Comparison of ENCODE assay signal across 14 cellular contexts in the genomic region with DNA sequence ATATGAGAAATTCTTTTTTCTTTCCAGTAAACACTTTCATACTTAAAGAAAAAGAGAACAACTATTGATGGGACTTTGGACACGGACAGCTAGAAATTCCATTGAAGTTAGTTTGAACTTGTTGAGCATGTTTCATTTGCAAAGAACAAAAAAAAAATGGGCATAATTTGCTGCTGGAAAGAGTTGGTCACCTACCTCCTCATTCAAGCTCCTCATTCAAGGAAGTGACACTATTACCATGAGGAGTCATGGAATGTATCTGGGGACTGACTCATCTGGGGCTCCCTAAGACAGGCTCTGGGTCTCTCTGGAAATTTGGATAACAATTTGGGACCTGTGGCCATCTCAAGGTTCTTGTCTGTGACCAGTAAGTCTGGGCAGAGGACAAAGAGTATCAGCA. TPM values are rescaled to one million over a fixed set of nuclear protein-coding genes. Genes with fewer than 3 reads are reported as not detected.
DNase-seq lines count a peak whose midpoint lies in the region; ATAC-seq, FAIRE-seq and TF ChIP-seq lines count a peak whose summit lies in the region.
"Had no signal": no experiment of that assay in that cellular context is flagged by ENCODE, and none has a peak within 500 bp of the region (broad histone marks: within the 10 kb centered on the region; RNA-seq: fewer than 3 reads in every experiment).

No MANE protein-coding gene starts in this region.

- H3K4me1 ChIP-seq in DOHH2 (ENCODE audit: control insufficient read depth, low read length): peaks cover 42% of the 10 kb centered on the region
- H3K4me1 ChIP-seq in H1 (replicated peaks in 1 of 4; ENCODE audit: control insufficient read depth in 3 of 4, insufficient read depth in 4 of 4, low read length in 3 of 4): peaks cover 0 to 10% (median 6%) of the 10 kb centered on the region in 4 experiments; a peak in 5 of 7 replicates
- H3K4me1 ChIP-seq in mesendoderm (ENCODE audit: control insufficient read depth, low read depth, low read length): peaks cover 6% of the 10 kb centered on the region
- no peaks in the 10 kb centered on the region for H3K4me1 ChIP-seq in tibial nerve
- H3K4me1 ChIP-seq in vagina: no peaks in the 10 kb centered on the region

- H3K4me2 ChIP-seq in DOHH2 (ENCODE audit: low read length) (peak overlapping the region; percentile 68), H1 (ENCODE audit: insufficient read depth in 1 of 2, low read depth in 2 of 2, low read length in 2 of 2) (no peak overlapping the region), mesendoderm (ENCODE audit: low read length) (no peak overlapping the region)

- H3K27me3 ChIP-seq in DOHH2 (ENCODE audit: control insufficient read depth, low read length) (no peaks in the 10 kb centered on the region), MG63 (no peaks in the 10 kb centered on the region), H1 (replicated peaks in 1 of 4; ENCODE audit: control insufficient read depth in 3 of 4, extremely low read depth in 1 of 4, insufficient read depth in 3 of 4, low read length in 3 of 4) (no peaks in the 10 kb centered on the region), mesendoderm (ENCODE audit: insufficient read depth, low read length, poor library complexity) (no peaks in the 10 kb centered on the region), tibial nerve (no peaks in the 10 kb centered on the region), vagina (no peaks in the 10 kb centered on the region)

- H2AFZ ChIP-seq in H1 (ENCODE audit: low read length): 0 out of 2 replicates have a peak overlapping the region, but pooled peaks have one; percentile 20

- H2BK15ac ChIP-seq in H1 (ENCODE audit: low read length): no peak overlapping the region
- no peak overlapping the region for H2BK15ac ChIP-seq in mesendoderm (replicated peaks; ENCODE audit: low read depth)

- 79% methylated on average over 1 of the region's 1 CpG; no CpG with 5 or more reads in 1 of the 2 experiments for WGBS in H1 (ENCODE audit: extremely low coverage in 1 of 2, insufficient coverage in 1 of 2, insufficient read length in 1 of 2, insufficient replicate concordance in 2 of 2, low coverage in 1 of 2, low lambda C conversion rate in 2 of 2, missing lambda C conversion rate in 1 of 2), 2 experiments
- no CpG with 5 or more reads among the region's 1 CpG for WGBS in mesendoderm (ENCODE audit: extremely low coverage, insufficient coverage, low lambda C conversion rate)
- 44 to 45% methylated on average over 1 of the region's 1 CpG for WGBS in tibial nerve, 2 donors

- TF ChIP-seq RAD21 in H1 (IDR thresholded peaks at IDR 0.05 in 1 of 2, conservative IDR thresholded peaks at IDR 0.05 in 1 of 2; ENCODE audit: low read depth in 2 of 2, low read length in 2 of 2): no peak

- H3K18ac ChIP-seq in H1 (ENCODE audit: extremely low read depth, low read length) (no peak overlapping the region), mesendoderm (ENCODE audit: low read length) (no peak overlapping the region)

- ATAC-seq in stimulated activated naive CD8-positive, alpha-beta T cell treated with anti-CD3 and anti-CD28 coated beads, Interleukin-15, amount 100 ng/mL, for 72 hours: no peak

- CTCF ChIA-PET in H1 (lab: Charles Lee; ENCODE audit: partially characterized antibody): interaction anchor here (0.7 kb wide), 1 partner anchor 149 kb away, joined by 3 read pairs; no protein-coding TSS in a partner anchor

- H4K20me1 ChIP-seq in DOHH2 (ENCODE audit: control insufficient read depth, insufficient read depth, low read depth, low read length) (no peaks in the 10 kb centered on the region), H1 (replicated peaks in 1 of 2; ENCODE audit: control insufficient read depth in 1 of 2, insufficient read depth in 2 of 2, low read length in 2 of 2) (no peaks in the 10 kb centered on the region)

- H3K79me1 ChIP-seq in H1 (ENCODE audit: low read depth, low read length) (no peaks in the 10 kb centered on the region), mesendoderm (ENCODE audit: low read length) (no peaks in the 10 kb centered on the region)

- TF ChIP-seq EP300 in H1 (IDR thresholded peaks at IDR 0.05; ENCODE audit: borderline replicate concordance in 1 of 2, low read depth in 2 of 2, low read length in 2 of 2): no peak
- no peak for TF ChIP-seq EP300 in tibial nerve (IDR thresholded peaks at IDR 0.05)

- H4K8ac ChIP-seq in H1 (ENCODE audit: extremely low read depth, insufficient read depth, low read length): no peak overlapping the region
- no peak overlapping the region for H4K8ac ChIP-seq in mesendoderm (ENCODE audit: low read depth, low read length)

- no peak overlapping the region for H3K4me3 Mint-ChIP-seq in type B pancreatic cell
- no peak overlapping the region for H3K4me3 Mint-ChIP-seq in stimulated activated naive CD8-positive, alpha-beta T cell treated with anti-CD3 and anti-CD28 coated beads, Interleukin-15, amount 100 ng/mL, for 72 hours

- no peaks in the 10 kb centered on the region for H3K9me3 ChIP-seq in DOHH2 (ENCODE audit: control insufficient read depth, insufficient read depth, low read length)
- no peaks in the 10 kb centered on the region; the same call in 1 of the 2 replicates for H3K9me3 ChIP-seq in MG63
- H3K9me3 ChIP-seq in H1 (ENCODE audit: insufficient read depth in 2 of 2, low read depth in 1 of 2, low read length in 1 of 2): no peaks in the 10 kb centered on the region
- H3K9me3 ChIP-seq in tibial nerve: no peaks in the 10 kb centered on the region
- H3K9me3 ChIP-seq in vagina: no peaks in the 10 kb centered on the region

- H4K91ac ChIP-seq in H1 (replicated peaks; ENCODE audit: insufficient read length, low read length): no peak overlapping the region

- TF ChIP-seq CTCF in DOHH2 (IDR thresholded peaks at IDR 0.05; ENCODE audit: low read depth, low read length, poor library complexity, severe bottlenecking) (no peak), H1 (IDR thresholded peaks at IDR 0.05; ENCODE audit: control extremely low read depth in 1 of 3, insufficient read depth in 1 of 3, low read depth in 1 of 3, low read length in 3 of 3) (no peak), tibial nerve (IDR thresholded peaks at IDR 0.05) (no peak), type B pancreatic cell (conservative IDR thresholded peaks at IDR 0.05) (no peak), vagina (IDR thresholded peaks at IDR 0.05) (no peak)

- H3K79me2 ChIP-seq in DOHH2 (ENCODE audit: control insufficient read depth, low read length) (no peaks in the 10 kb centered on the region), H1 (ENCODE audit: control insufficient read depth in 1 of 2, insufficient read depth in 2 of 2, low read length in 2 of 2) (no peaks in the 10 kb centered on the region), mesendoderm (ENCODE audit: control insufficient read depth, insufficient read depth, low read length) (no peaks in the 10 kb centered on the region)

- peak overlapping the region; percentile 58 for H3K4me3 ChIP-seq in DOHH2 (ENCODE audit: low read length)
- no peak overlapping the region for H3K4me3 ChIP-seq in MG63
- no peak overlapping the region for H3K4me3 ChIP-seq in H1 (ENCODE audit: extremely low read depth in 1 of 4, insufficient read depth in 2 of 4, low read depth in 3 of 4, low read length in 4 of 4)
- no peak overlapping the region for H3K4me3 ChIP-seq in mesendoderm (ENCODE audit: low read length)
- H3K4me3 ChIP-seq in tibial nerve: no peak overlapping the region
- no peak overlapping the region for H3K4me3 ChIP-seq in vagina

- H3K56ac ChIP-seq in H1 (replicated peaks; ENCODE audit: insufficient read length, low read depth, low read length): no peak overlapping the region
- H3K56ac ChIP-seq in mesendoderm (ENCODE audit: low read length): no peak overlapping the region

- H2BK5ac ChIP-seq in H1 (ENCODE audit: low read depth, low read length): no peak overlapping the region
- no peak overlapping the region for H2BK5ac ChIP-seq in mesendoderm (ENCODE audit: low read length)

- H3K27me3 Mint-ChIP-seq in type B pancreatic cell: no peaks in the 10 kb centered on the region
- H3K27me3 Mint-ChIP-seq in stimulated activated naive CD8-positive, alpha-beta T cell treated with anti-CD3 and anti-CD28 coated beads, Interleukin-15, amount 100 ng/mL, for 72 hours: no peaks in the 10 kb centered on the region

- DNase-seq in MG63 (peak; percentile 12), H1 (ENCODE audit: low read depth in 1 of 2, low spot score in 2 of 2) (no peak), mesendoderm (peak; percentile 72), tibial nerve (ENCODE audit: low spot score in 2 of 2) (no peak), type B pancreatic cell (ENCODE audit: extremely low spot score, unreplicated experiment) (no peak), vagina (ENCODE audit: extremely low spot score in 2 of 2) (no peak)
- no peak for DNase-seq in stimulated activated naive CD8-positive, alpha-beta T cell treated with anti-CD3 and anti-CD28 coated beads, Interleukin-15, amount 100 ng/mL, for 72 hours
- DNase-seq: activated CD8-positive, alpha-beta memory T cell treated with anti-CD3 and anti-CD28 coated beads, Interleukin-2, amount 50 U/mL, for 48 hours; NCI-H2081 treated with DMSO at 0.1 percent for 48 hours had no signal

- H3K36me3 Mint-ChIP-seq in type B pancreatic cell: peaks cover 3% of the 10 kb centered on the region
- H3K36me3 Mint-ChIP-seq: activated naive CD4-positive, alpha-beta T cell treated with anti-CD3 and anti-CD28 coated beads, Interleukin-2, amount 50 U/mL, for 72 hours had no signal

- POLR2A ChIA-PET in H1 (lab: Charles Lee; ENCODE audit: partially characterized antibody): no interaction called here

- H3K9ac ChIP-seq in H1 (replicated peaks in 1 of 4; ENCODE audit: extremely low read depth in 1 of 4, low read depth in 3 of 4, low read length in 3 of 4): no peak overlapping the region
- no peak overlapping the region for H3K9ac ChIP-seq in mesendoderm (ENCODE audit: low read length)

- H3K27ac ChIP-seq in DOHH2 (ENCODE audit: low read depth, low read length) (peak overlapping the region; percentile 60), H1 (ENCODE audit: low read depth, low read length) (no peak overlapping the region), mesendoderm (ENCODE audit: low read depth, low read length) (no peak overlapping the region), tibial nerve (no peak overlapping the region), vagina (no peak overlapping the region)
- H3K27ac ChIP-seq: C4-2B, VCaP had no signal

- H3K36me3 ChIP-seq in DOHH2 (ENCODE audit: control insufficient read depth, low read length): no peaks in the 10 kb centered on the region
- H3K36me3 ChIP-seq in MG63: no peaks in the 10 kb centered on the region
- H3K36me3 ChIP-seq in H1 (ENCODE audit: control insufficient read depth in 2 of 4, insufficient read depth in 4 of 4, low read length in 3 of 4): no peaks in the 10 kb centered on the region; a peak in 1 of 8 replicates
- no peaks in the 10 kb centered on the region for H3K36me3 ChIP-seq in mesendoderm (ENCODE audit: control insufficient read depth, insufficient read depth, low read length)
- H3K36me3 ChIP-seq in tibial nerve: no peaks in the 10 kb centered on the region
- H3K36me3 ChIP-seq in vagina: no peaks in the 10 kb centered on the region

- intact Hi-C loops in vagina (cut with DNase I): no loop called here

- H2BK12ac ChIP-seq in H1 (ENCODE audit: low read depth, low read length): no peak overlapping the region

- H3K4ac ChIP-seq in H1 (replicated peaks; ENCODE audit: insufficient read length, low read depth, low read length) (no peak overlapping the region), mesendoderm (ENCODE audit: low read depth, low read length) (no peak overlapping the region)

- H3K9me2 ChIP-seq in DOHH2 (replicated peaks; ENCODE audit: control insufficient read depth, low read length): no peaks in the 10 kb centered on the region

- no peaks in the 10 kb centered on the region for H3F3A ChIP-seq in DOHH2 (ENCODE audit: control insufficient read depth, insufficient read depth)

- no peak for TF ChIP-seq POLR2A in H1 (IDR thresholded peaks at IDR 0.05; ENCODE audit: control extremely low read depth in 1 of 2, low read depth in 2 of 2, low read length in 2 of 2)
- no peak for TF ChIP-seq POLR2A in tibial nerve (IDR thresholded peaks at IDR 0.05)
- no peak for TF ChIP-seq POLR2A in vagina (IDR thresholded peaks at IDR 0.05)

- no peak overlapping the region for H3K14ac ChIP-seq in H1 (ENCODE audit: insufficient read length)

- H3K23ac ChIP-seq in H1 (ENCODE audit: insufficient read length): no peak overlapping the region
- H3K23ac ChIP-seq in mesendoderm (ENCODE audit: low read length): no peak overlapping the region

- H2BK120ac ChIP-seq in H1 (replicated peaks; ENCODE audit: low read depth, low read length) (no peak overlapping the region), mesendoderm (ENCODE audit: low read depth, low read length) (no peak overlapping the region)

- no peak overlapping the region for H4K5ac ChIP-seq in H1 (ENCODE audit: insufficient read length, low read depth, low read length)
- H4K5ac ChIP-seq in mesendoderm (ENCODE audit: low read length): no peak overlapping the region

- H2BK20ac ChIP-seq in H1 (ENCODE audit: low read length): no peak overlapping the region

- no peaks in the 10 kb centered on the region for H3K9me3 Mint-ChIP-seq in type B pancreatic cell
- no peaks in the 10 kb centered on the region for H3K9me3 Mint-ChIP-seq in stimulated activated naive CD8-positive, alpha-beta T cell treated with anti-CD3 and anti-CD28 coated beads, Interleukin-15, amount 100 ng/mL, for 72 hours

- H3K27ac Mint-ChIP-seq in type B pancreatic cell: no peak overlapping the region
- H3K27ac Mint-ChIP-seq in stimulated activated naive CD8-positive, alpha-beta T cell treated with anti-CD3 and anti-CD28 coated beads, Interleukin-15, amount 100 ng/mL, for 72 hours: no peak overlapping the region

- H3K4me1 Mint-ChIP-seq in type B pancreatic cell (ENCODE audit: unreplicated experiment): peaks cover 9% of the 10 kb centered on the region
- H3K4me1 Mint-ChIP-seq in stimulated activated naive CD8-positive, alpha-beta T cell treated with anti-CD3 and anti-CD28 coated beads, Interleukin-15, amount 100 ng/mL, for 72 hours: no peaks in the 10 kb centered on the region

- H2AK5ac ChIP-seq in H1 (ENCODE audit: low read depth, low read length): no peak overlapping the region
- H2AK5ac ChIP-seq in mesendoderm (ENCODE audit: low read length): no peak overlapping the region

- FAIRE-seq in H1 (lab: Jason Lieb, UNC): no peak
- FAIRE-seq: colon had no signal

- H3K23me2 ChIP-seq in H1 (ENCODE audit: low read depth, low read length): no peaks in the 10 kb centered on the region

RNA-seq across cellular contexts. Expression of a gene that starts 50.4 kb away (rescaled TPM):
- 1.5 and 5.4 TPM in 2 replicates for total RNA-seq in MG63 (2014; rRNA removed; shearing (Covaris generic); ENCODE audit: low replicate concordance)
- total RNA-seq in H1 (2021; fragmentation: NEBNext Ultra II Directional; extraction: Animal tissue kit (Norgen Biotek cat#: 25700)): 8.2 and 9.5 TPM in 2 replicates
- 5.6 and 5.7 TPM in 2 replicates for polyA plus RNA-seq in H1 (2011; rRNA removed)
- polyA plus RNA-seq in H1 (2011; cell fraction: cytosol; rRNA removed): 6.1 TPM
- 9.2 TPM for polyA plus RNA-seq in H1 (2011; cell fraction: nucleus; rRNA removed)
- 4.0 to 5.8 TPM (median 4.9 TPM) in 4 replicates for polyA plus RNA-seq in H1 (2012, experiment 1 of 2)
- 1.6 TPM for polyA plus RNA-seq in H1 (2012, experiment 2 of 2)
- 4.5 TPM for polyA plus RNA-seq in H1 (2013, experiment 1 of 2)
- 4.6 TPM for polyA plus RNA-seq in H1 (2013, experiment 2 of 2)
- polyA minus RNA-seq in H1 (2011; rRNA and poly(A)+ RNA removed): 12.5 and 15.6 TPM in 2 replicates
- polyA minus RNA-seq in H1 (2011; cell fraction: cytosol; rRNA and poly(A)+ RNA removed): 9.7 TPM
- 34.4 TPM for polyA minus RNA-seq in H1 (2011; cell fraction: nucleus; rRNA and poly(A)+ RNA removed)
- 3.7 TPM for polyA plus RNA-seq in mesendoderm (2013, experiment 1 of 2)
- 3.8 TPM for polyA plus RNA-seq in mesendoderm (2013, experiment 2 of 2)
- total RNA-seq in tibial nerve (10 to 100 TPM in 2 of 4 donors, 1 to 10 TPM in 2; 7.6 to 14.4 (median 9.8) TPM), type B pancreatic cell (ENCODE audit: low replicate concordance) (6.0 and 7.1 TPM in 2 replicates), vagina (9.6 TPM)

Comparison
In these comparisons a context has a peak if more than half of its experiments do, and no peak if none do; other contexts are left out.
1. DNase-seq: peak in MG63 (single experiment) and mesendoderm (single experiment); none in H1 (0 of 2), tibial nerve (0 of 2), type B pancreatic cell (single experiment), stimulated activated naive CD8-positive, alpha-beta T cell treated with anti-CD3 and anti-CD28 coated beads, Interleukin-15, amount 100 ng/mL, for 72 hours (0 of 2) and vagina (0 of 2).